Comparison of ENCODE assay signal across 7 cellular contexts in the genomic region with DNA sequence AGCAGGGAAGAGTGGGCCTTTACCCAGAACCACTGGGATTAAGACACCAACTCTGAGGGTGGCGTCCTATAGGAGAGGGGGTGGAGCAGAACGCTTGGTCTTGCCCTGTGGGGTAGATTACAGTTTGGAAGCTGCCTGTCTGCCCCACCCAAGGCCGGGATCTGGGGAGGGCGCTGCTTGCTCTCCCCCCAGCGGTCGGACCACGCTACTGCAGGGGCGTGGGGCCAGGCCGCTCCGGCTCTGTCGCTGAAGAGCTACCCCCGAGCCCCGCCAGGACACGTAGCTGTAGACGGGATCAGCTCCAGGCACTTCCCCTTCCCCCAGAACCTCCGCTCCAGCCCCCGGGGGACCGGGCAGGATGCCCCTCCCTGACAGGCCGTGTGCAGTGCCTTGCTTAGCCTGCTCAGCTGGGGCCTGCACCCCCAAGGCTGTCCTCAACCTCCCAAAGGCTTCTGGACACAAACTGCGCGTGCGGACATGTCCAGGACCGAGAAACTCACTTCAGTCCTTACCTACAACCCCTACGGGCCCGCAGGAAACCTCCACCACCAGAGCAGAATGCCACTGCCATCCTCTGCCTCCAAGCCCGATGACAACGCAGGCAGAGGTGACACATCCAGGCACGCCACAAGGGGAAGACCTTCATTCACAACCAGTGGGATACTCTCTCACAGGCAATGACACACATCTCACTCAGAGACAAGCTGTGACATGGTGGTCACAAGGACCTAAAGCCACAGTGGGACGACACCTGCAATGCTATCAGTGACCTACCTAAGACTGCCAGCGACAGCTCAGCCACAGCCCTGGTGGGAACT. TPM values are rescaled to one million over a fixed set of nuclear protein-coding genes. Genes with fewer than 3 reads are reported as not detected.
A peak's percentile ranks its signal among the peaks of the same experiment; 100 is the strongest.
DNase-seq lines count a peak whose midpoint lies in the region; TF ChIP-seq lines count a peak whose summit lies in the region.

No MANE protein-coding gene starts in this region.

- no peaks in the 10 kb centered on the region for H3K9me3 Mint-ChIP-seq in activated naive CD4-positive, alpha-beta T cell treated with anti-CD3 and anti-CD28 coated beads for 36 hours
- no peaks in the 10 kb centered on the region for H3K9me3 Mint-ChIP-seq in neural crest cell

- no peaks in the 10 kb centered on the region for H3K9me3 ChIP-seq in HUES6 (ENCODE audit: control insufficient read depth, insufficient read depth, low read depth, low read length)

- H3K4me1 ChIP-seq in HUES6 (ENCODE audit: control insufficient read depth, insufficient read depth, low read length) (peaks cover 55% of the 10 kb centered on the region), urinary bladder (ENCODE audit: insufficient read depth) (peaks cover 10% of the 10 kb centered on the region)

- intact Hi-C loops in activated naive CD4-positive, alpha-beta T cell treated with anti-CD3 and anti-CD28 coated beads for 36 hours (cut with micrococcal nuclease): loop anchor here (1.0 to 2.0 kb wide), 5 partner anchors 14 to 149 kb away; no protein-coding TSS in a partner anchor

- CTCF ChIA-PET in activated naive CD4-positive, alpha-beta T cell treated with anti-CD3 and anti-CD28 coated beads for 36 hours (lab: Charles Lee): interaction anchor here (0.6 to 4.6 kb wide), 36 partner anchors 11 to 312 kb away, joined by 3 to 96 read pairs (median 4); no protein-coding TSS in a partner anchor

- H3K36me3 Mint-ChIP-seq in activated naive CD4-positive, alpha-beta T cell treated with anti-CD3 and anti-CD28 coated beads for 36 hours (ENCODE audit: low read depth): no peaks in the 10 kb centered on the region
- H3K36me3 Mint-ChIP-seq in neural crest cell (ENCODE audit: low read depth): no peaks in the 10 kb centered on the region

- H3K36me3 ChIP-seq in HUES6 (ENCODE audit: control insufficient read depth, insufficient read depth, low read length): no peaks in the 10 kb centered on the region
- no peaks in the 10 kb centered on the region for H3K36me3 ChIP-seq in urinary bladder (ENCODE audit: insufficient read depth)

- TF ChIP-seq CTCF in GM12801 (IDR thresholded peaks at IDR 0.05; ENCODE audit: extremely low read depth, insufficient read length) (peak; percentile 9), foreskin fibroblast (IDR thresholded peaks at IDR 0.05; ENCODE audit: low read depth, low read length) (peak; percentile 97), neural crest cell (conservative IDR thresholded peaks at IDR 0.05) (peak; percentile 98)

- DNase-seq in SHP77 treated with DMSO at 0.1 percent for 48 hours (lab: John Stamatoyannopoulos, UW) (peak; percentile 21), foreskin fibroblast (peak; percentile 83 to 95), neural crest cell (ENCODE audit: low read depth, low spot score) (peak; percentile 83)
- DNase-seq in activated naive CD4-positive, alpha-beta T cell treated with anti-CD3 and anti-CD28 coated beads for 36 hours: peak; percentile 78

- H3K4me1 Mint-ChIP-seq in activated naive CD4-positive, alpha-beta T cell treated with anti-CD3 and anti-CD28 coated beads for 36 hours (ENCODE audit: low read depth): peaks cover 70% of the 10 kb centered on the region
- H3K4me1 Mint-ChIP-seq in neural crest cell: peaks cover 16% of the 10 kb centered on the region

- H3K4me3 ChIP-seq in HUES6 (ENCODE audit: low read depth, low read length) (peak overlapping the region; percentile 81), foreskin fibroblast (ENCODE audit: low read depth in 1 of 2, low read length in 2 of 2) (peak overlapping the region; percentile 88 to 90), urinary bladder (ENCODE audit: low read depth, low read length) (peak overlapping the region; percentile 95)

- WGBS in urinary bladder: 2% methylated on average over 30 of the region's 30 CpGs

- no peak overlapping the region for H3K27ac ChIP-seq in HUES6 (ENCODE audit: low read depth, low read length)
- peak overlapping the region; percentile 84 for H3K27ac ChIP-seq in urinary bladder (ENCODE audit: low read depth)

- no peak overlapping the region for H3K27ac Mint-ChIP-seq in activated naive CD4-positive, alpha-beta T cell treated with anti-CD3 and anti-CD28 coated beads for 36 hours
- H3K27ac Mint-ChIP-seq in neural crest cell (ENCODE audit: unreplicated experiment): no peak overlapping the region

- H3K27me3 ChIP-seq in HUES6 (ENCODE audit: control insufficient read depth, insufficient read depth, low read length): peaks cover 46% of the 10 kb centered on the region

- peak overlapping the region; percentile 32 for H3K4me3 Mint-ChIP-seq in activated naive CD4-positive, alpha-beta T cell treated with anti-CD3 and anti-CD28 coated beads for 36 hours
- no peak overlapping the region for H3K4me3 Mint-ChIP-seq in neural crest cell

- peak overlapping the region; percentile 88 for H3K9ac ChIP-seq in HUES6 (ENCODE audit: low read length)

- H3K27me3 Mint-ChIP-seq in activated naive CD4-positive, alpha-beta T cell treated with anti-CD3 and anti-CD28 coated beads for 36 hours (ENCODE audit: low read depth): peaks cover 4% of the 10 kb centered on the region
- H3K27me3 Mint-ChIP-seq in neural crest cell (ENCODE audit: low read depth): peaks cover 68% of the 10 kb centered on the region

RNA-seq across cellular contexts. Expression of a gene that starts 3.6 kb away (rescaled TPM):
- 1 to 10 TPM; 9.2 to 9.4 TPM for total RNA-seq in activated naive CD4-positive, alpha-beta T cell treated with anti-CD3 and anti-CD28 coated beads for 36 hours
- total RNA-seq in neural crest cell: 0.65 and 1.2 TPM in 2 replicates
- 554 TPM for total RNA-seq in urinary bladder
- polyA plus RNA-seq in urinary bladder: 200 TPM

RNA-seq across cellular contexts. Expression of a gene that starts 30.7 kb away (rescaled TPM):
- 1,000 to 10,000 TPM; 2,282 to 2,440 TPM for total RNA-seq in activated naive CD4-positive, alpha-beta T cell treated with anti-CD3 and anti-CD28 coated beads for 36 hours
- total RNA-seq in neural crest cell: 2,024 and 2,072 TPM in 2 replicates
- 863 TPM for total RNA-seq in urinary bladder
- 1,468 TPM for polyA plus RNA-seq in urinary bladder

RNA-seq across cellular contexts. Expression of a gene that starts 48.4 kb away (rescaled TPM):
- 10 to 100 TPM; 38.2 to 42.0 TPM for total RNA-seq in activated naive CD4-positive, alpha-beta T cell treated with anti-CD3 and anti-CD28 coated beads for 36 hours
- 18.0 and 20.7 TPM in 2 replicates for total RNA-seq in neural crest cell
- 5.1 TPM for total RNA-seq in urinary bladder
- 14.3 TPM for polyA plus RNA-seq in urinary bladder

RNA-seq across cellular contexts. Expression of a gene that starts 58.7 kb away (rescaled TPM):
- 100 to 1,000 TPM; 191 to 197 TPM for total RNA-seq in activated naive CD4-positive, alpha-beta T cell treated with anti-CD3 and anti-CD28 coated beads for 36 hours
- total RNA-seq in neural crest cell (195 and 203 TPM in 2 replicates), urinary bladder (75.2 TPM)
- polyA plus RNA-seq in urinary bladder: 52.8 TPM

Comparison
In these comparisons a context has a peak if more than half of its experiments do, and no peak if none do; other contexts are left out.
1. CTCF ChIP-seq: peak in every context shown above with its lines; median percentile 98 in neural crest cell; 97 in foreskin fibroblast; 9 in GM12801.
2. DNase-seq: peak in every context shown above with its lines; median percentile 89 in foreskin fibroblast; 83 in neural crest cell; 78 in activated naive CD4-positive, alpha-beta T cell treated with anti-CD3 and anti-CD28 coated beads for 36 hours; 21 in SHP77 treated with DMSO at 0.1 percent for 48 hours.
3. RNA of a gene that starts 3.6 kb away (total RNA-seq): 554 TPM in urinary bladder (single experiment); 9.2 to 9.4 TPM in activated naive CD4-positive, alpha-beta T cell treated with anti-CD3 and anti-CD28 coated beads for 36 hours and 0.65 to 1.2 TPM in neural crest cell; every median in the first group is over 10 times any median in the second.
4. Peak in every context shown above with its lines, with median percentiles within 50 percentile points of each other: H3K4me3 ChIP-seq.